In the genomic region with DNA sequence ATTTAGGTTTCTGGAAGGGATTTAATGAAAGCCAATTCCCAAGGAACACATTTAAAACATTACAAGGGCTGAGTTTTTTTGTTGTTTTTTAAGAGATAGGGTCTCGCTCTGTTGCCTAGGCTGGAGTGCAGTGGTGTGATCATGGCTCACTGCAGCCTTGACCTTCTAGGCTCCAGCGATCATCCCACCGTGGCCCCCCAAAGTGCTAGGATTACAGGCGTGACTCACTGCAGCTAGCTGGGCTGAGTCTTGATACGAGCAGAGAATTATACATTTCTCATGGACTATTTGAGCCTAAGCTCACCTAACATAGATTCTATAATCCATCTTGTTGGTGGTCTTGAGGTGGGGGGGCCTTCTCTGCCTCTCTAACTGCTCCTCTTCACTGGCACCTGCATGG, we compare ENCODE assay signal across 2 cellular contexts.
TF ChIP-seq lines count a peak whose summit lies in the region.

No MANE protein-coding gene starts in this region.

TF ChIP-seq in GM23338, 12 proteins besides CTCF, POLR2A, EP300 and RAD21 (continues in another document):
- TF ChIP-seq, protein P1, sequence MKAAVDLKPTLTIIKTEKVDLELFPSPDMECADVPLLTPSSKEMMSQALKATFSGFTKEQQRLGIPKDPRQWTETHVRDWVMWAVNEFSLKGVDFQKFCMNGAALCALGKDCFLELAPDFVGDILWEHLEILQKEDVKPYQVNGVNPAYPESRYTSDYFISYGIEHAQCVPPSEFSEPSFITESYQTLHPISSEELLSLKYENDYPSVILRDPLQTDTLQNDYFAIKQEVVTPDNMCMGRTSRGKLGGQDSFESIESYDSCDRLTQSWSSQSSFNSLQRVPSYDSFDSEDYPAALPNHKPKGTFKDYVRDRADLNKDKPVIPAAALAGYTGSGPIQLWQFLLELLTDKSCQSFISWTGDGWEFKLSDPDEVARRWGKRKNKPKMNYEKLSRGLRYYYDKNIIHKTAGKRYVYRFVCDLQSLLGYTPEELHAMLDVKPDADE (IDR thresholded peaks at IDR 0.05): no peak
- TF ChIP-seq, protein P2, sequence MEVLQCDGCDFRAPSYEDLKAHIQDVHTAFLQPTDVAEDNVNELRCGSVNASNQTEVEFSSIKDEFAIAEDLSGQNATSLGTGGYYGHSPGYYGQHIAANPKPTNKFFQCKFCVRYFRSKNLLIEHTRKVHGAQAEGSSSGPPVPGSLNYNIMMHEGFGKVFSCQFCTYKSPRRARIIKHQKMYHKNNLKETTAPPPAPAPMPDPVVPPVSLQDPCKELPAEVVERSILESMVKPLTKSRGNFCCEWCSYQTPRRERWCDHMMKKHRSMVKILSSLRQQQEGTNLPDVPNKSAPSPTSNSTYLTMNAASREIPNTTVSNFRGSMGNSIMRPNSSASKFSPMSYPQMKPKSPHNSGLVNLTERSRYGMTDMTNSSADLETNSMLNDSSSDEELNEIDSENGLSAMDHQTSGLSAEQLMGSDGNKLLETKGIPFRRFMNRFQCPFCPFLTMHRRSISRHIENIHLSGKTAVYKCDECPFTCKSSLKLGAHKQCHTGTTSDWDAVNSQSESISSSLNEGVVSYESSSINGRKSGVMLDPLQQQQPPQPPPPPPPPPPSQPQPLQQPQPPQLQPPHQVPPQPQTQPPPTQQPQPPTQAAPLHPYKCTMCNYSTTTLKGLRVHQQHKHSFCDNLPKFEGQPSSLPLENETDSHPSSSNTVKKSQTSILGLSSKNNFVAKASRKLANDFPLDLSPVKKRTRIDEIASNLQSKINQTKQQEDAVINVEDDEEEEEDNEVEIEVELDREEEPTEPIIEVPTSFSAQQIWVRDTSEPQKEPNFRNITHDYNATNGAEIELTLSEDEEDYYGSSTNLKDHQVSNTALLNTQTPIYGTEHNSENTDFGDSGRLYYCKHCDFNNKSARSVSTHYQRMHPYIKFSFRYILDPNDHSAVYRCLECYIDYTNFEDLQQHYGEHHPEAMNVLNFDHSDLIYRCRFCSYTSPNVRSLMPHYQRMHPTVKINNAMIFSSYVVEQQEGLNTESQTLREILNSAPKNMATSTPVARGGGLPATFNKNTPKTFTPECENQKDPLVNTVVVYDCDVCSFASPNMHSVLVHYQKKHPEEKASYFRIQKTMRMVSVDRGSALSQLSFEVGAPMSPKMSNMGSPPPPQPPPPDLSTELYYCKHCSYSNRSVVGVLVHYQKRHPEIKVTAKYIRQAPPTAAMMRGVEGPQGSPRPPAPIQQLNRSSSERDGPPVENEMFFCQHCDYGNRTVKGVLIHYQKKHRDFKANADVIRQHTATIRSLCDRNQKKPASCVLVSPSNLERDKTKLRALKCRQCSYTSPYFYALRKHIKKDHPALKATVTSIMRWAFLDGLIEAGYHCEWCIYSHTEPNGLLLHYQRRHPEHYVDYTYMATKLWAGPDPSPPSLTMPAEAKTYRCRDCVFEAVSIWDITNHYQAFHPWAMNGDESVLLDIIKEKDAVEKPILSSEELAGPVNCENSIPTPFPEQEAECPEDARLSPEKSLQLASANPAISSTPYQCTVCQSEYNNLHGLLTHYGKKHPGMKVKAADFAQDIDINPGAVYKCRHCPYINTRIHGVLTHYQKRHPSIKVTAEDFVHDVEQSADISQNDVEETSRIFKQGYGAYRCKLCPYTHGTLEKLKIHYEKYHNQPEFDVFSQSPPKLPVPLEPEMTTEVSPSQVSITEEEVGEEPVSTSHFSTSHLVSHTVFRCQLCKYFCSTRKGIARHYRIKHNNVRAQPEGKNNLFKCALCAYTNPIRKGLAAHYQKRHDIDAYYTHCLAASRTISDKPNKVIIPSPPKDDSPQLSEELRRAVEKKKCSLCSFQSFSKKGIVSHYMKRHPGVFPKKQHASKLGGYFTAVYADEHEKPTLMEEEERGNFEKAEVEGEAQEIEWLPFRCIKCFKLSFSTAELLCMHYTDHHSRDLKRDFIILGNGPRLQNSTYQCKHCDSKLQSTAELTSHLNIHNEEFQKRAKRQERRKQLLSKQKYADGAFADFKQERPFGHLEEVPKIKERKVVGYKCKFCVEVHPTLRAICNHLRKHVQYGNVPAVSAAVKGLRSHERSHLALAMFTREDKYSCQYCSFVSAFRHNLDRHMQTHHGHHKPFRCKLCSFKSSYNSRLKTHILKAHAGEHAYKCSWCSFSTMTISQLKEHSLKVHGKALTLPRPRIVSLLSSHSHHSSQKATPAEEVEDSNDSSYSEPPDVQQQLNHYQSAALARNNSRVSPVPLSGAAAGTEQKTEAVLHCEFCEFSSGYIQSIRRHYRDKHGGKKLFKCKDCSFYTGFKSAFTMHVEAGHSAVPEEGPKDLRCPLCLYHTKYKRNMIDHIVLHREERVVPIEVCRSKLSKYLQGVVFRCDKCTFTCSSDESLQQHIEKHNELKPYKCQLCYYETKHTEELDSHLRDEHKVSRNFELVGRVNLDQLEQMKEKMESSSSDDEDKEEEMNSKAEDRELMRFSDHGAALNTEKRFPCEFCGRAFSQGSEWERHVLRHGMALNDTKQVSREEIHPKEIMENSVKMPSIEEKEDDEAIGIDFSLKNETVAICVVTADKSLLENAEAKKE (CRISPR knock-in tag; IDR thresholded peaks at IDR 0.05): no peak
- TF ChIP-seq ZNF114 (CRISPR knock-in tag; IDR thresholded peaks at IDR 0.05) (no peak), EZH2phosphoT487 (IDR thresholded peaks at IDR 0.05; ENCODE audit: unreplicated experiment) (no peak), EZH2 (IDR thresholded peaks at IDR 0.05; ENCODE audit: low read depth, unreplicated experiment) (no peak), ZNF331 (CRISPR knock-in tag; IDR thresholded peaks at IDR 0.05; ENCODE audit: low read depth) (no peak), STAT1 (IDR thresholded peaks at IDR 0.05; ENCODE audit: unreplicated experiment) (no peak), CREB1 (CRISPR knock-in tag; IDR thresholded peaks at IDR 0.05; ENCODE audit: low read depth) (no peak), JUNB (IDR thresholded peaks at IDR 0.05; ENCODE audit: unreplicated experiment) (no peak)
- TF ChIP-seq, protein P3, sequence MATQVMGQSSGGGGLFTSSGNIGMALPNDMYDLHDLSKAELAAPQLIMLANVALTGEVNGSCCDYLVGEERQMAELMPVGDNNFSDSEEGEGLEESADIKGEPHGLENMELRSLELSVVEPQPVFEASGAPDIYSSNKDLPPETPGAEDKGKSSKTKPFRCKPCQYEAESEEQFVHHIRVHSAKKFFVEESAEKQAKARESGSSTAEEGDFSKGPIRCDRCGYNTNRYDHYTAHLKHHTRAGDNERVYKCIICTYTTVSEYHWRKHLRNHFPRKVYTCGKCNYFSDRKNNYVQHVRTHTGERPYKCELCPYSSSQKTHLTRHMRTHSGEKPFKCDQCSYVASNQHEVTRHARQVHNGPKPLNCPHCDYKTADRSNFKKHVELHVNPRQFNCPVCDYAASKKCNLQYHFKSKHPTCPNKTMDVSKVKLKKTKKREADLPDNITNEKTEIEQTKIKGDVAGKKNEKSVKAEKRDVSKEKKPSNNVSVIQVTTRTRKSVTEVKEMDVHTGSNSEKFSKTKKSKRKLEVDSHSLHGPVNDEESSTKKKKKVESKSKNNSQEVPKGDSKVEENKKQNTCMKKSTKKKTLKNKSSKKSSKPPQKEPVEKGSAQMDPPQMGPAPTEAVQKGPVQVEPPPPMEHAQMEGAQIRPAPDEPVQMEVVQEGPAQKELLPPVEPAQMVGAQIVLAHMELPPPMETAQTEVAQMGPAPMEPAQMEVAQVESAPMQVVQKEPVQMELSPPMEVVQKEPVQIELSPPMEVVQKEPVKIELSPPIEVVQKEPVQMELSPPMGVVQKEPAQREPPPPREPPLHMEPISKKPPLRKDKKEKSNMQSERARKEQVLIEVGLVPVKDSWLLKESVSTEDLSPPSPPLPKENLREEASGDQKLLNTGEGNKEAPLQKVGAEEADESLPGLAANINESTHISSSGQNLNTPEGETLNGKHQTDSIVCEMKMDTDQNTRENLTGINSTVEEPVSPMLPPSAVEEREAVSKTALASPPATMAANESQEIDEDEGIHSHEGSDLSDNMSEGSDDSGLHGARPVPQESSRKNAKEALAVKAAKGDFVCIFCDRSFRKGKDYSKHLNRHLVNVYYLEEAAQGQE (IDR thresholded peaks at IDR 0.05; ENCODE audit: unreplicated experiment): no peak

TF ChIP-seq in H1, 55 proteins besides CTCF, POLR2A, EP300 and RAD21:
- TF ChIP-seq CREB1 (IDR thresholded peaks at IDR 0.05): no peak
- TF ChIP-seq GTF2F1 (IDR thresholded peaks at IDR 0.05; ENCODE audit: borderline replicate concordance, low read depth, low read length): no peak
- TF ChIP-seq RXRA (IDR thresholded peaks at IDR 0.05; ENCODE audit: insufficient read depth, low read depth, low read length): no peak
- no peak for TF ChIP-seq MAFK (IDR thresholded peaks at IDR 0.05; ENCODE audit: low read depth, low read length)
- TF ChIP-seq, protein P4, sequence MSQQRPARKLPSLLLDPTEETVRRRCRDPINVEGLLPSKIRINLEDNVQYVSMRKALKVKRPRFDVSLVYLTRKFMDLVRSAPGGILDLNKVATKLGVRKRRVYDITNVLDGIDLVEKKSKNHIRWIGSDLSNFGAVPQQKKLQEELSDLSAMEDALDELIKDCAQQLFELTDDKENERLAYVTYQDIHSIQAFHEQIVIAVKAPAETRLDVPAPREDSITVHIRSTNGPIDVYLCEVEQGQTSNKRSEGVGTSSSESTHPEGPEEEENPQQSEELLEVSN (IDR thresholded peaks at IDR 0.05): no peak
